In genomic region chr3:31661286-31661685, GRCh38 we compare ENCODE assay signal across 32 cellular contexts.
"Had no signal": no experiment of that assay in that cellular context is flagged by ENCODE, and none has a peak within 500 bp of the region (broad histone marks: within the 10 kb centered on the region; RNA-seq: fewer than 3 reads in every experiment).

No MANE protein-coding gene starts in this region.

- H3K27me3 Mint-ChIP-seq: activated naive CD4-positive, alpha-beta T cell treated with anti-CD3 and anti-CD28 coated beads, Interleukin-2, amount 50 U/mL, for 24 hours; activated naive CD8-positive, alpha-beta T cell treated with anti-CD3 and anti-CD28 coated beads, Interleukin-2, amount 50 U/mL, for 24 hours; naive thymus-derived CD4-positive, alpha-beta T cell; stimulated activated naive CD8-positive, alpha-beta T cell treated with anti-CD3 and anti-CD28 coated beads, Interleukin-15, amount 100 ng/mL, for 72 hours; T-cell had no signal

- ATAC-seq: activated CD4-positive, CD25-positive, alpha-beta regulatory T cell treated with anti-CD3 and anti-CD28 coated beads, Interleukin-2, amount 50 U/mL, for 24 hours; activated naive CD8-positive, alpha-beta T cell treated with anti-CD3 and anti-CD28 coated beads, Interleukin-2, amount 50 U/mL, for 24 hours; activated T-helper 17 cell treated with anti-CD3 and anti-CD28 coated beads, Interleukin-2, amount 50 U/mL, for 72 hours; foreskin keratinocyte; heart right ventricle; left lung; naive thymus-derived CD4-positive, alpha-beta T cell; pancreas; sciatic nerve; stimulated activated naive CD8-positive, alpha-beta T cell treated with anti-CD3 and anti-CD28 coated beads, Interleukin-15, amount 100 ng/mL, for 72 hours; T-cell had no signal

- H3K4me1 Mint-ChIP-seq: activated CD4-positive, alpha-beta memory T cell treated with anti-CD3 and anti-CD28 coated beads, Interleukin-2, amount 10 ng/mL, durations not matched to agents 7 days and 5 days; activated naive CD4-positive, alpha-beta T cell treated with anti-CD3 and anti-CD28 coated beads, Interleukin-2, amount 50 U/mL, for 24 hours; activated naive CD8-positive, alpha-beta T cell treated with anti-CD3 and anti-CD28 coated beads, Interleukin-2, amount 50 U/mL, for 24 hours; activated T-helper 17 cell treated with anti-CD3 and anti-CD28 coated beads, Interleukin-2, amount 50 U/mL, for 72 hours; stimulated activated naive CD8-positive, alpha-beta T cell treated with anti-CD3 and anti-CD28 coated beads, Interleukin-15, amount 100 ng/mL, for 72 hours; T-cell had no signal

- H3K27ac Mint-ChIP-seq: activated CD4-positive, alpha-beta memory T cell treated with anti-CD3 and anti-CD28 coated beads, Interleukin-2, amount 10 ng/mL, durations not matched to agents 7 days and 5 days; activated naive CD4-positive, alpha-beta T cell treated with anti-CD3 and anti-CD28 coated beads, Interleukin-2, amount 50 U/mL, for 24 hours; activated naive CD8-positive, alpha-beta T cell treated with anti-CD3 and anti-CD28 coated beads, Interleukin-2, amount 50 U/mL, for 24 hours; activated T-cell treated with anti-CD3 and anti-CD28 coated beads, Interleukin-2, amount 50 U/mL, for 24 hours; activated T-helper 17 cell treated with anti-CD3 and anti-CD28 coated beads, Interleukin-2, amount 50 U/mL, for 72 hours; endodermal cell; naive thymus-derived CD4-positive, alpha-beta T cell; T-cell had no signal

- H3K27me3 ChIP-seq: esophagus muscularis mucosa, foreskin keratinocyte, heart right ventricle, left lung, pancreas, thyroid gland, upper lobe of right lung had no signal

- H3K27ac ChIP-seq: esophagus muscularis mucosa, foreskin keratinocyte, heart right ventricle, left lung, pancreas, prostate gland, skin epidermis, thyroid gland, upper lobe of right lung had no signal

- H3K9me3 ChIP-seq: pancreas, prostate gland, thyroid gland, upper lobe of right lung had no signal

- H3K4me1 ChIP-seq: esophagus muscularis mucosa, foreskin keratinocyte, left lung, pancreas, prostate gland, thyroid gland had no signal

- DNase-seq: activated CD4-positive, alpha-beta memory T cell treated with anti-CD3 and anti-CD28 coated beads, Interleukin-2, amount 10 ng/mL, durations not matched to agents 7 days and 5 days; activated CD4-positive, alpha-beta T cell treated with anti-CD3 and anti-CD28 coated beads for 48 hours; activated CD8-positive, alpha-beta memory T cell treated with anti-CD3 and anti-CD28 coated beads, Interleukin-2, amount 50 U/mL, for 48 hours; activated naive CD8-positive, alpha-beta T cell treated with anti-CD3 and anti-CD28 coated beads, Interleukin-2, amount 50 U/mL, for 24 hours; activated T-cell treated with anti-CD3 and anti-CD28 coated beads, Interleukin-2, amount 50 U/mL, for 24 hours; amygdala; caudate nucleus; endodermal cell; foreskin keratinocyte; heart right ventricle; left lung; naive thymus-derived CD4-positive, alpha-beta T cell; nucleus accumbens; pancreas; retina; stimulated activated CD4-positive, alpha-beta T cell treated with anti-CD3 and anti-CD28 coated beads, Interleukin-12 subunit alpha, Interleukin-12 subunit beta, amount 100 ng/mL, for 4 hours; stimulated activated CD4-positive, alpha-beta T cell treated with anti-CD3 and anti-CD28 coated beads, Interleukin-4, amount 100 ng/mL, for 1 hour; stimulated activated naive CD8-positive, alpha-beta T cell treated with anti-CD3 and anti-CD28 coated beads, Interleukin-15, amount 100 ng/mL, for 72 hours; substantia nigra; T-cell; thyroid gland; upper lobe of right lung had no signal

- H3K4me3 Mint-ChIP-seq: activated CD4-positive, alpha-beta memory T cell treated with anti-CD3 and anti-CD28 coated beads, Interleukin-2, amount 10 ng/mL, durations not matched to agents 7 days and 5 days; activated naive CD4-positive, alpha-beta T cell treated with anti-CD3 and anti-CD28 coated beads, Interleukin-2, amount 50 U/mL, for 24 hours; activated naive CD8-positive, alpha-beta T cell treated with anti-CD3 and anti-CD28 coated beads, Interleukin-2, amount 50 U/mL, for 24 hours; activated T-cell treated with anti-CD3 and anti-CD28 coated beads, Interleukin-2, amount 50 U/mL, for 24 hours; activated T-helper 17 cell treated with anti-CD3 and anti-CD28 coated beads, Interleukin-2, amount 50 U/mL, for 72 hours; dendritic cell treated with granulocyte-macrophage colony-stimulating factor and Interleukin-4, amounts not matched to agents 40 ng/mL and 50 ng/mL, for 4 days; endodermal cell; naive thymus-derived CD4-positive, alpha-beta T cell; neural crest cell; stimulated activated naive CD8-positive, alpha-beta T cell treated with anti-CD3 and anti-CD28 coated beads, Interleukin-15, amount 100 ng/mL, for 72 hours; T-cell had no signal

- H3K4me3 ChIP-seq: esophagus muscularis mucosa, heart right ventricle, left lung, lung, pancreas, prostate gland, skin epidermis, thyroid gland, upper lobe of right lung had no signal

- H3K36me3 ChIP-seq: pancreas, prostate gland, thyroid gland, upper lobe of right lung had no signal
